In genomic region chr16:11130978-11131665, GRCh38 we compare ENCODE assay signal across 16 cellular contexts.
DNase-seq lines count a peak whose midpoint lies in the region; ATAC-seq lines count a peak whose summit lies in the region.
"Had no signal": no experiment of that assay in that cellular context is flagged by ENCODE, and none has a peak within 500 bp of the region (broad histone marks: within the 10 kb centered on the region; RNA-seq: fewer than 3 reads in every experiment).

No MANE protein-coding gene starts in this region.

- H3K9me3 ChIP-seq in right cardiac atrium (ENCODE audit: control insufficient read depth, low read length): no peaks in the 10 kb centered on the region
- H3K9me3 ChIP-seq: MG63 had no signal

- H3K36me3 Mint-ChIP-seq in activated CD4-positive, alpha-beta T cell treated with anti-CD3 and anti-CD28 coated beads, Interleukin-2, amount 10 ng/mL, durations not matched to agents 24 days and 14 days (ENCODE audit: low read depth): peaks cover 44% of the 10 kb centered on the region
- peaks cover 38% of the 10 kb centered on the region for H3K36me3 Mint-ChIP-seq in activated T-helper 1 cell treated with anti-CD3 and anti-CD28 coated beads, Interleukin-12 subunit alpha, Interleukin-12 subunit beta, Interleukin-2, Interleukin-4 antibody, amounts not matched to agents 30 ng/mL and 10 ng/mL and 1 ng/mL, durations not matched to agents 14 hours and 24 hours and 36 hours (ENCODE audit: low read depth)
- H3K36me3 Mint-ChIP-seq in stimulated activated memory B cell treated with anti-CD40 and anti-IgM and Interleukin-4, amounts not matched to agents 10 μg/mL and 1 μg/mL and 100 μg/mL, for 72 hours: peaks cover 75% of the 10 kb centered on the region

- WGBS in right cardiac atrium: 70% methylated on average over 8 of the region's 8 CpGs

- H3K9me3 Mint-ChIP-seq in activated CD4-positive, alpha-beta T cell treated with anti-CD3 and anti-CD28 coated beads, Interleukin-2, amount 10 ng/mL, durations not matched to agents 24 days and 14 days: no peaks in the 10 kb centered on the region
- H3K9me3 Mint-ChIP-seq in activated T-helper 1 cell treated with anti-CD3 and anti-CD28 coated beads, Interleukin-12 subunit alpha, Interleukin-12 subunit beta, Interleukin-2, Interleukin-4 antibody, amounts not matched to agents 30 ng/mL and 10 ng/mL and 1 ng/mL, durations not matched to agents 14 hours and 24 hours and 36 hours: no peaks in the 10 kb centered on the region
- no peaks in the 10 kb centered on the region for H3K9me3 Mint-ChIP-seq in stimulated activated memory B cell treated with anti-CD40 and anti-IgM and Interleukin-4, amounts not matched to agents 10 μg/mL and 1 μg/mL and 100 μg/mL, for 72 hours

- no peak overlapping the region for H3K4me3 ChIP-seq in right cardiac atrium (ENCODE audit: low read length)
- H3K4me3 ChIP-seq: MG63 had no signal

- peak; percentile 10 to 26 for ATAC-seq in right cardiac atrium
- no peak for ATAC-seq in stimulated activated memory B cell treated with anti-CD40 and anti-IgM and Interleukin-4, amounts not matched to agents 10 μg/mL and 1 μg/mL and 100 μg/mL, for 72 hours
- no peak for ATAC-seq in GM18498 (IDR thresholded peaks at IDR 0.05; ENCODE audit: unreplicated experiment)
- ATAC-seq: activated CD8-positive, alpha-beta memory T cell treated with anti-CD3 and anti-CD28 coated beads, Interleukin-2, amount 10 ng/mL, durations not matched to agents 7 days and 5 days had no signal

- H3K27ac ChIP-seq in right cardiac atrium (ENCODE audit: low read length): peak overlapping the region; percentile 33

- peaks cover 27% of the 10 kb centered on the region for H3K4me1 ChIP-seq in right cardiac atrium (ENCODE audit: control insufficient read depth, insufficient read depth, low read length)

- H3K27me3 Mint-ChIP-seq in activated CD4-positive, alpha-beta T cell treated with anti-CD3 and anti-CD28 coated beads, Interleukin-2, amount 10 ng/mL, durations not matched to agents 24 days and 14 days: no peaks in the 10 kb centered on the region
- H3K27me3 Mint-ChIP-seq in activated T-helper 1 cell treated with anti-CD3 and anti-CD28 coated beads, Interleukin-12 subunit alpha, Interleukin-12 subunit beta, Interleukin-2, Interleukin-4 antibody, amounts not matched to agents 30 ng/mL and 10 ng/mL and 1 ng/mL, durations not matched to agents 14 hours and 24 hours and 36 hours (ENCODE audit: insufficient read depth): no peaks in the 10 kb centered on the region
- no peaks in the 10 kb centered on the region for H3K27me3 Mint-ChIP-seq in stimulated activated memory B cell treated with anti-CD40 and anti-IgM and Interleukin-4, amounts not matched to agents 10 μg/mL and 1 μg/mL and 100 μg/mL, for 72 hours
- H3K27me3 Mint-ChIP-seq: activated CD8-positive, alpha-beta memory T cell treated with anti-CD3 and anti-CD28 coated beads, Interleukin-2, amount 10 ng/mL, durations not matched to agents 7 days and 5 days had no signal

- DNase-seq in activated CD4-positive, alpha-beta T cell treated with anti-CD3 and anti-CD28 coated beads, Interleukin-2, amount 10 ng/mL, durations not matched to agents 24 days and 14 days: no peak
- DNase-seq in activated CD4-positive, alpha-beta T cell treated with anti-CD3 and anti-CD28 coated beads, Interleukin-2, amount 50 U/mL, for 48 hours: no peak
- DNase-seq in activated T-helper 1 cell treated with anti-CD3 and anti-CD28 coated beads, Interleukin-12 subunit alpha, Interleukin-12 subunit beta, Interleukin-2, Interleukin-4 antibody, amounts not matched to agents 30 ng/mL and 10 ng/mL and 1 ng/mL, durations not matched to agents 14 hours and 24 hours and 36 hours (ENCODE audit: low spot score): no peak
- DNase-seq in right cardiac atrium (peak in 1 of 3 donors; percentile 65), HCEC 1CT (no peak), NCI-H1105 (lab: John Stamatoyannopoulos, UW) (no peak)
- DNase-seq: activated CD8-positive, alpha-beta memory T cell treated with anti-CD3 and anti-CD28 coated beads, Interleukin-2, amount 10 ng/mL, durations not matched to agents 7 days and 5 days; activated naive CD4-positive, alpha-beta T cell treated with Interleukin-2 at 50 U/mL for 16 hours; DMS79 treated with DMSO at 0.1 percent for 48 hours; effector CD8-positive, alpha-beta T cell; H7; left colon; MG63; NCI-H524 treated with DMSO at 0.1 percent for 48 hours had no signal

- peak overlapping the region; percentile 45 for H3K27ac Mint-ChIP-seq in activated CD4-positive, alpha-beta T cell treated with anti-CD3 and anti-CD28 coated beads, Interleukin-2, amount 10 ng/mL, durations not matched to agents 24 days and 14 days
- peak overlapping the region; percentile 65 for H3K27ac Mint-ChIP-seq in activated T-helper 1 cell treated with anti-CD3 and anti-CD28 coated beads, Interleukin-12 subunit alpha, Interleukin-12 subunit beta, Interleukin-2, Interleukin-4 antibody, amounts not matched to agents 30 ng/mL and 10 ng/mL and 1 ng/mL, durations not matched to agents 14 hours and 24 hours and 36 hours
- peak overlapping the region; percentile 82 for H3K27ac Mint-ChIP-seq in stimulated activated memory B cell treated with anti-CD40 and anti-IgM and Interleukin-4, amounts not matched to agents 10 μg/mL and 1 μg/mL and 100 μg/mL, for 72 hours
- H3K27ac Mint-ChIP-seq: activated CD8-positive, alpha-beta memory T cell treated with anti-CD3 and anti-CD28 coated beads, Interleukin-2, amount 10 ng/mL, durations not matched to agents 7 days and 5 days had no signal

- H3K4me3 Mint-ChIP-seq in activated CD4-positive, alpha-beta T cell treated with anti-CD3 and anti-CD28 coated beads, Interleukin-2, amount 10 ng/mL, durations not matched to agents 24 days and 14 days: no peak overlapping the region
- no peak overlapping the region for H3K4me3 Mint-ChIP-seq in activated T-helper 1 cell treated with anti-CD3 and anti-CD28 coated beads, Interleukin-12 subunit alpha, Interleukin-12 subunit beta, Interleukin-2, Interleukin-4 antibody, amounts not matched to agents 30 ng/mL and 10 ng/mL and 1 ng/mL, durations not matched to agents 14 hours and 24 hours and 36 hours
- H3K4me3 Mint-ChIP-seq in stimulated activated memory B cell treated with anti-CD40 and anti-IgM and Interleukin-4, amounts not matched to agents 10 μg/mL and 1 μg/mL and 100 μg/mL, for 72 hours: no peak overlapping the region
- H3K4me3 Mint-ChIP-seq: activated CD8-positive, alpha-beta memory T cell treated with anti-CD3 and anti-CD28 coated beads, Interleukin-2, amount 10 ng/mL, durations not matched to agents 7 days and 5 days had no signal

- H3K4me1 Mint-ChIP-seq in activated CD4-positive, alpha-beta T cell treated with anti-CD3 and anti-CD28 coated beads, Interleukin-2, amount 10 ng/mL, durations not matched to agents 24 days and 14 days: peaks cover 64% of the 10 kb centered on the region
- peaks cover 79% of the 10 kb centered on the region for H3K4me1 Mint-ChIP-seq in activated T-helper 1 cell treated with anti-CD3 and anti-CD28 coated beads, Interleukin-12 subunit alpha, Interleukin-12 subunit beta, Interleukin-2, Interleukin-4 antibody, amounts not matched to agents 30 ng/mL and 10 ng/mL and 1 ng/mL, durations not matched to agents 14 hours and 24 hours and 36 hours (ENCODE audit: low read depth)
- peaks cover 66% of the 10 kb centered on the region for H3K4me1 Mint-ChIP-seq in stimulated activated memory B cell treated with anti-CD40 and anti-IgM and Interleukin-4, amounts not matched to agents 10 μg/mL and 1 μg/mL and 100 μg/mL, for 72 hours

- intact Hi-C loops in activated CD4-positive, alpha-beta T cell treated with anti-CD3 and anti-CD28 coated beads, Interleukin-2, amount 10 ng/mL, durations not matched to agents 24 days and 14 days (cut with micrococcal nuclease): no loop called here
- intact Hi-C loops in activated T-helper 1 cell treated with anti-CD3 and anti-CD28 coated beads, Interleukin-12 subunit alpha, Interleukin-12 subunit beta, Interleukin-2, Interleukin-4 antibody, amounts not matched to agents 30 ng/mL and 10 ng/mL and 1 ng/mL, durations not matched to agents 14 hours and 24 hours and 36 hours (cut with micrococcal nuclease): no loop called here
- intact Hi-C loops in right cardiac atrium (cut with DNase I): loop anchor here in 1 of 4 donors (10.0 kb wide), 1 partner anchor 124 kb away; the partner anchor contains the start of gene SOCS1

- no peaks in the 10 kb centered on the region for H3K27me3 ChIP-seq in right cardiac atrium (ENCODE audit: control insufficient read depth, insufficient read depth)
- H3K27me3 ChIP-seq: MG63 had no signal

Comparison
In these comparisons a context has a peak if more than half of its experiments do, and no peak if none do; other contexts are left out.
1. ATAC-seq: peak in right cardiac atrium (2 of 2); none in stimulated activated memory B cell treated with anti-CD40 and anti-IgM and Interleukin-4, amounts not matched to agents 10 μg/mL and 1 μg/mL and 100 μg/mL, for 72 hours (single experiment) and GM18498 (single experiment).
2. Peak in every context shown above with its lines, with median percentiles within 50 percentile points of each other: H3K27ac Mint-ChIP-seq.